Comparison of ENCODE assay signal across 1 cellular context in genomic region chr5:171984748-171985419, GRCh38.
TF ChIP-seq lines count a peak whose summit lies in the region.

No MANE protein-coding gene starts in this region.

TF ChIP-seq in HEK293, 187 proteins besides CTCF, POLR2A, EP300 and RAD21 (continued from another document and continues in another):
- TF ChIP-seq PRDM10 (tag by site-specific recombination; IDR thresholded peaks at IDR 0.05) (peak; percentile 81), ZNF555 (tag by site-specific recombination; conservative IDR thresholded peaks at IDR 0.05) (no peak), ZNF548 (tag by site-specific recombination; IDR thresholded peaks at IDR 0.05) (no peak), ZNF202 (tag by site-specific recombination; IDR thresholded peaks at IDR 0.05; ENCODE audit: borderline replicate concordance) (0 out of 2 replicates have a peak, but pooled peaks have one; percentile 4), ZNF473 (tag by site-specific recombination; IDR thresholded peaks at IDR 0.05) (no peak), ZNF175 (tag by site-specific recombination; IDR thresholded peaks at IDR 0.05) (no peak), ZNF311 (tag by site-specific recombination; IDR thresholded peaks at IDR 0.05; ENCODE audit: borderline replicate concordance) (no peak), ZNF174 (tag by site-specific recombination; IDR thresholded peaks at IDR 0.05) (no peak), ZFP41 (tag by site-specific recombination; IDR thresholded peaks at IDR 0.05; ENCODE audit: borderline replicate concordance) (no peak), ZNF596 (tag by site-specific recombination; IDR thresholded peaks at IDR 0.05) (peak; percentile 36; the same call in 1 of the 2 replicates), ZBTB17 (tag by site-specific recombination; IDR thresholded peaks at IDR 0.05) (peak; percentile 52; the same call in 1 of the 2 replicates), ZNF248 (tag by site-specific recombination; IDR thresholded peaks at IDR 0.05) (no peak), ZNF48 (tag by site-specific recombination; IDR thresholded peaks at IDR 0.05) (no peak), ZEB2 (tag by site-specific recombination; IDR thresholded peaks at IDR 0.05) (peak; percentile 69; the same call in 1 of the 2 replicates), REPIN1 (tag by site-specific recombination; IDR thresholded peaks at IDR 0.05; ENCODE audit: low read depth) (no peak), SCRT1 (tag by site-specific recombination; IDR thresholded peaks at IDR 0.05; ENCODE audit: borderline replicate concordance) (peak; percentile 70), ZNF558 (tag by site-specific recombination; IDR thresholded peaks at IDR 0.05) (no peak), GFI1B (tag by site-specific recombination; IDR thresholded peaks at IDR 0.05) (0 out of 2 replicates have a peak, but pooled peaks have one; percentile 5), ZXDB (tag by site-specific recombination; IDR thresholded peaks at IDR 0.05) (0 out of 2 replicates have a peak, but pooled peaks have one; percentile 20), KLF1 (tag by site-specific recombination; IDR thresholded peaks at IDR 0.05) (no peak), ZFHX2 (tag by site-specific recombination; conservative IDR thresholded peaks at IDR 0.05) (no peak), SP7 (tag by site-specific recombination; IDR thresholded peaks at IDR 0.05) (peak; percentile 48; the same call in 1 of the 2 replicates), ZNF18 (tag by site-specific recombination; IDR thresholded peaks at IDR 0.05) (peak; percentile 59), PRDM6 (tag by site-specific recombination; IDR thresholded peaks at IDR 0.05) (peak; percentile 71), ZNF560 (tag by site-specific recombination; IDR thresholded peaks at IDR 0.05; ENCODE audit: borderline replicate concordance) (no peak), KLF7 (tag by site-specific recombination; IDR thresholded peaks at IDR 0.05; ENCODE audit: borderline replicate concordance) (no peak), SCRT2 (tag by site-specific recombination; IDR thresholded peaks at IDR 0.05) (peak; percentile 78), MEIS1 (CRISPR knock-in tag; IDR thresholded peaks at IDR 0.05; ENCODE audit: borderline replicate concordance) (no peak), ZNF645 (tag by site-specific recombination; IDR thresholded peaks at IDR 0.05) (no peak), ZNF354C (tag by site-specific recombination; IDR thresholded peaks at IDR 0.05; ENCODE audit: borderline replicate concordance, low read depth) (no peak), OSR2 (tag by site-specific recombination; IDR thresholded peaks at IDR 0.05) (peak; percentile 65; the same call in 1 of the 2 replicates), ZFP69B (tag by site-specific recombination; IDR thresholded peaks at IDR 0.05) (no peak)
- TF ChIP-seq, protein P1, sequence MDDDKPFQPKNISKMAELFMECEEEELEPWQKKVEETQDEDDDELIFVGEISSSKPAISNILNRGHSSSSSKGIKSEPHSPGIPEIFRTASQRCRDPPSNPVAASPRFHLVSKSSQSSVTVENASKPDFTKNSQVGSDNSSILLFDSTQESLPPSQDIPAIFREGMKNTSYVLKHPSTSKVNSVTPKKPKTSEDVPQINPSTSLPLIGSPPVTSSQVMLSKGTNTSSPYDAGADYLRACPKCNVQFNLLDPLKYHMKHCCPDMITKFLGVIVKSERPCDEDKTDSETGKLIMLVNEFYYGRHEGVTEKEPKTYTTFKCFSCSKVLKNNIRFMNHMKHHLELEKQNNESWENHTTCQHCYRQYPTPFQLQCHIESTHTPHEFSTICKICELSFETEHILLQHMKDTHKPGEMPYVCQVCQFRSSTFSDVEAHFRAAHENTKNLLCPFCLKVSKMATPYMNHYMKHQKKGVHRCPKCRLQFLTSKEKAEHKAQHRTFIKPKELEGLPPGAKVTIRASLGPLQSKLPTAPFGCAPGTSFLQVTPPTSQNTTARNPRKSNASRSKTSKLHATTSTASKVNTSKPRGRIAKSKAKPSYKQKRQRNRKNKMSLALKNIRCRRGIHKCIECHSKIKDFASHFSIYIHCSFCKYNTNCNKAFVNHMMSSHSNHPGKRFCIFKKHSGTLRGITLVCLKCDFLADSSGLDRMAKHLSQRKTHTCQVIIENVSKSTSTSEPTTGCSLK (tag by site-specific recombination; IDR thresholded peaks at IDR 0.05): no peak
- TF ChIP-seq, protein P2, sequence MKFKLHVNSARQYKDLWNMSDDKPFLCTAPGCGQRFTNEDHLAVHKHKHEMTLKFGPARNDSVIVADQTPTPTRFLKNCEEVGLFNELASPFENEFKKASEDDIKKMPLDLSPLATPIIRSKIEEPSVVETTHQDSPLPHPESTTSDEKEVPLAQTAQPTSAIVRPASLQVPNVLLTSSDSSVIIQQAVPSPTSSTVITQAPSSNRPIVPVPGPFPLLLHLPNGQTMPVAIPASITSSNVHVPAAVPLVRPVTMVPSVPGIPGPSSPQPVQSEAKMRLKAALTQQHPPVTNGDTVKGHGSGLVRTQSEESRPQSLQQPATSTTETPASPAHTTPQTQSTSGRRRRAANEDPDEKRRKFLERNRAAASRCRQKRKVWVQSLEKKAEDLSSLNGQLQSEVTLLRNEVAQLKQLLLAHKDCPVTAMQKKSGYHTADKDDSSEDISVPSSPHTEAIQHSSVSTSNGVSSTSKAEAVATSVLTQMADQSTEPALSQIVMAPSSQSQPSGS (tag by site-specific recombination; IDR thresholded peaks at IDR 0.05; ENCODE audit: low read depth): peak; percentile 64; the same call in 1 of the 2 replicates
- TF ChIP-seq, protein P3, sequence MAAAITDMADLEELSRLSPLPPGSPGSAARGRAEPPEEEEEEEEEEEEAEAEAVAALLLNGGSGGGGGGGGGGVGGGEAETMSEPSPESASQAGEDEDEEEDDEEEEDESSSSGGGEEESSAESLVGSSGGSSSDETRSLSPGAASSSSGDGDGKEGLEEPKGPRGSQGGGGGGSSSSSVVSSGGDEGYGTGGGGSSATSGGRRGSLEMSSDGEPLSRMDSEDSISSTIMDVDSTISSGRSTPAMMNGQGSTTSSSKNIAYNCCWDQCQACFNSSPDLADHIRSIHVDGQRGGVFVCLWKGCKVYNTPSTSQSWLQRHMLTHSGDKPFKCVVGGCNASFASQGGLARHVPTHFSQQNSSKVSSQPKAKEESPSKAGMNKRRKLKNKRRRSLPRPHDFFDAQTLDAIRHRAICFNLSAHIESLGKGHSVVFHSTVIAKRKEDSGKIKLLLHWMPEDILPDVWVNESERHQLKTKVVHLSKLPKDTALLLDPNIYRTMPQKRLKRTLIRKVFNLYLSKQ (tag by site-specific recombination; IDR thresholded peaks at IDR 0.05; ENCODE audit: borderline replicate concordance): no peak
- TF ChIP-seq, protein P4, sequence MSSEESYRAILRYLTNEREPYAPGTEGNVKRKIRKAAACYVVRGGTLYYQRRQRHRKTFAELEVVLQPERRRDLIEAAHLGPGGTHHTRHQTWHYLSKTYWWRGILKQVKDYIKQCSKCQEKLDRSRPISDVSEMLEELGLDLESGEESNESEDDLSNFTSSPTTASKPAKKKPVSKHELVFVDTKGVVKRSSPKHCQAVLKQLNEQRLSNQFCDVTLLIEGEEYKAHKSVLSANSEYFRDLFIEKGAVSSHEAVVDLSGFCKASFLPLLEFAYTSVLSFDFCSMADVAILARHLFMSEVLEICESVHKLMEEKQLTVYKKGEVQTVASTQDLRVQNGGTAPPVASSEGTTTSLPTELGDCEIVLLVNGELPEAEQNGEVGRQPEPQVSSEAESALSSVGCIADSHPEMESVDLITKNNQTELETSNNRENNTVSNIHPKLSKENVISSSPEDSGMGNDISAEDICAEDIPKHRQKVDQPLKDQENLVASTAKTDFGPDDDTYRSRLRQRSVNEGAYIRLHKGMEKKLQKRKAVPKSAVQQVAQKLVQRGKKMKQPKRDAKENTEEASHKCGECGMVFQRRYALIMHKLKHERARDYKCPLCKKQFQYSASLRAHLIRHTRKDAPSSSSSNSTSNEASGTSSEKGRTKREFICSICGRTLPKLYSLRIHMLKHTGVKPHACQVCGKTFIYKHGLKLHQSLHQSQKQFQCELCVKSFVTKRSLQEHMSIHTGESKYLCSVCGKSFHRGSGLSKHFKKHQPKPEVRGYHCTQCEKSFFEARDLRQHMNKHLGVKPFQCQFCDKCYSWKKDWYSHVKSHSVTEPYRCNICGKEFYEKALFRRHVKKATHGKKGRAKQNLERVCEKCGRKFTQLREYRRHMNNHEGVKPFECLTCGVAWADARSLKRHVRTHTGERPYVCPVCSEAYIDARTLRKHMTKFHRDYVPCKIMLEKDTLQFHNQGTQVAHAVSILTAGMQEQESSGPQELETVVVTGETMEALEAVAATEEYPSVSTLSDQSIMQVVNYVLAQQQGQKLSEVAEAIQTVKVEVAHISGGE (tag by site-specific recombination; conservative IDR thresholded peaks at IDR 0.05; ENCODE audit: low read depth): no peak
- TF ChIP-seq, protein P5, sequence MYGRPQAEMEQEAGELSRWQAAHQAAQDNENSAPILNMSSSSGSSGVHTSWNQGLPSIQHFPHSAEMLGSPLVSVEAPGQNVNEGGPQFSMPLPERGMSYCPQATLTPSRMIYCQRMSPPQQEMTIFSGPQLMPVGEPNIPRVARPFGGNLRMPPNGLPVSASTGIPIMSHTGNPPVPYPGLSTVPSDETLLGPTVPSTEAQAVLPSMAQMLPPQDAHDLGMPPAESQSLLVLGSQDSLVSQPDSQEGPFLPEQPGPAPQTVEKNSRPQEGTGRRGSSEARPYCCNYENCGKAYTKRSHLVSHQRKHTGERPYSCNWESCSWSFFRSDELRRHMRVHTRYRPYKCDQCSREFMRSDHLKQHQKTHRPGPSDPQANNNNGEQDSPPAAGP (tag by site-specific recombination; IDR thresholded peaks at IDR 0.05): 0 out of 2 replicates have a peak, but pooled peaks have one; percentile 21
